In genomic region chr2:29012211-29012681, GRCh38 we compare ENCODE assay signal across 9 cellular contexts. TPM values are rescaled to one million over a fixed set of nuclear protein-coding genes. Genes with fewer than 3 reads are reported as not detected.
DNase-seq lines count a peak whose midpoint lies in the region; ATAC-seq and TF ChIP-seq lines count a peak whose summit lies in the region.
"Had no signal": no experiment of that assay in that cellular context is flagged by ENCODE, and none has a peak within 500 bp of the region (broad histone marks: within the 10 kb centered on the region; RNA-seq: fewer than 3 reads in every experiment).

No MANE protein-coding gene starts in this region.

- H3K27me3 Mint-ChIP-seq in activated CD8-positive, alpha-beta memory T cell treated with anti-CD3 and anti-CD28 coated beads, Interleukin-2, amount 10 ng/mL, durations not matched to agents 7 days and 5 days: no peaks in the 10 kb centered on the region
- H3K27me3 Mint-ChIP-seq in stimulated activated memory B cell treated with anti-CD40 and anti-IgM and Interleukin-4, amounts not matched to agents 10 μg/mL and 1 μg/mL and 100 μg/mL, for 72 hours: peaks cover 7% of the 10 kb centered on the region

- peaks cover 7% of the 10 kb centered on the region for H3K36me3 Mint-ChIP-seq in activated CD8-positive, alpha-beta memory T cell treated with anti-CD3 and anti-CD28 coated beads, Interleukin-2, amount 10 ng/mL, durations not matched to agents 7 days and 5 days
- H3K36me3 Mint-ChIP-seq in stimulated activated memory B cell treated with anti-CD40 and anti-IgM and Interleukin-4, amounts not matched to agents 10 μg/mL and 1 μg/mL and 100 μg/mL, for 72 hours: no peaks in the 10 kb centered on the region

- H3K4me3 ChIP-seq in right atrium auricular region: no peak overlapping the region

- peaks cover 83% of the 10 kb centered on the region for H3K4me1 Mint-ChIP-seq in activated CD8-positive, alpha-beta memory T cell treated with anti-CD3 and anti-CD28 coated beads, Interleukin-2, amount 10 ng/mL, durations not matched to agents 7 days and 5 days
- peaks cover 62% of the 10 kb centered on the region for H3K4me1 Mint-ChIP-seq in stimulated activated memory B cell treated with anti-CD40 and anti-IgM and Interleukin-4, amounts not matched to agents 10 μg/mL and 1 μg/mL and 100 μg/mL, for 72 hours

- H3K9me3 ChIP-seq in right atrium auricular region: no peaks in the 10 kb centered on the region

- H3K4me1 ChIP-seq in right atrium auricular region: peaks cover 0 to 79% of the 10 kb centered on the region in 2 donors

- peak; percentile 16 for DNase-seq in DMS 273 (lab: John Stamatoyannopoulos, UW; ENCODE audit: unreplicated experiment)
- no peak for DNase-seq in DMS 273 treated with DMSO at 0.1 percent for 48 hours (lab: John Stamatoyannopoulos, UW)
- DNase-seq in activated CD8-positive, alpha-beta memory T cell treated with anti-CD3 and anti-CD28 coated beads, Interleukin-2, amount 10 ng/mL, durations not matched to agents 7 days and 5 days: peak; percentile 89
- peak; percentile 80 for DNase-seq in right atrium auricular region (ENCODE audit: low spot score)
- no peak for DNase-seq in NCI-H510A (lab: John Stamatoyannopoulos, UW)
- no peak for DNase-seq in 8988T

- TF ChIP-seq CTCF in right atrium auricular region (IDR thresholded peaks at IDR 0.05): no peak

- no peaks in the 10 kb centered on the region for H3K9me3 Mint-ChIP-seq in activated CD8-positive, alpha-beta memory T cell treated with anti-CD3 and anti-CD28 coated beads, Interleukin-2, amount 10 ng/mL, durations not matched to agents 7 days and 5 days (ENCODE audit: low read depth)
- H3K9me3 Mint-ChIP-seq in stimulated activated memory B cell treated with anti-CD40 and anti-IgM and Interleukin-4, amounts not matched to agents 10 μg/mL and 1 μg/mL and 100 μg/mL, for 72 hours: no peaks in the 10 kb centered on the region

- peak overlapping the region; percentile 90 to 94 for H3K27ac ChIP-seq in right atrium auricular region
- H3K27ac ChIP-seq: 22Rv1 had no signal

- no peaks in the 10 kb centered on the region for H3K36me3 ChIP-seq in right atrium auricular region

- ATAC-seq in activated CD8-positive, alpha-beta memory T cell treated with anti-CD3 and anti-CD28 coated beads, Interleukin-2, amount 10 ng/mL, durations not matched to agents 7 days and 5 days: peak; percentile 1
- peak; percentile 75 for ATAC-seq in stimulated activated memory B cell treated with anti-CD40 and anti-IgM and Interleukin-4, amounts not matched to agents 10 μg/mL and 1 μg/mL and 100 μg/mL, for 72 hours
- no peak for ATAC-seq in GM21381 (IDR thresholded peaks at IDR 0.05; ENCODE audit: unreplicated experiment)

- CTCF ChIA-PET in activated CD8-positive, alpha-beta memory T cell treated with anti-CD3 and anti-CD28 coated beads, Interleukin-2, amount 10 ng/mL, durations not matched to agents 7 days and 5 days (lab: Charles Lee): interaction anchor here (0.7 to 10.4 kb wide), 15 partner anchors 13 to 303 kb away, joined by 3 to 94 read pairs (median 4); partner anchors contain the start of genes TOGARAM2 and TRMT61B

- H3K27me3 ChIP-seq in right atrium auricular region: no peaks in the 10 kb centered on the region

- H3K27ac Mint-ChIP-seq in activated CD8-positive, alpha-beta memory T cell treated with anti-CD3 and anti-CD28 coated beads, Interleukin-2, amount 10 ng/mL, durations not matched to agents 7 days and 5 days: peak overlapping the region; percentile 92
- peak overlapping the region; percentile 76 for H3K27ac Mint-ChIP-seq in stimulated activated memory B cell treated with anti-CD40 and anti-IgM and Interleukin-4, amounts not matched to agents 10 μg/mL and 1 μg/mL and 100 μg/mL, for 72 hours

- peak overlapping the region; percentile 90 for H3K4me3 Mint-ChIP-seq in activated CD8-positive, alpha-beta memory T cell treated with anti-CD3 and anti-CD28 coated beads, Interleukin-2, amount 10 ng/mL, durations not matched to agents 7 days and 5 days
- peak overlapping the region; percentile 51 for H3K4me3 Mint-ChIP-seq in stimulated activated memory B cell treated with anti-CD40 and anti-IgM and Interleukin-4, amounts not matched to agents 10 μg/mL and 1 μg/mL and 100 μg/mL, for 72 hours

RNA-seq across cellular contexts. Expression of gene TOGARAM2, which starts 31.1 kb away (rescaled TPM):
- 10 to 100 TPM; 15.0 to 23.9 TPM for total RNA-seq in activated CD8-positive, alpha-beta memory T cell treated with anti-CD3 and anti-CD28 coated beads, Interleukin-2, amount 10 ng/mL, durations not matched to agents 7 days and 5 days
- 1 to 10 TPM; 2.0 to 6.6 TPM for total RNA-seq in right atrium auricular region

Comparison
In these comparisons a context has a peak if more than half of its experiments do, and no peak if none do; other contexts are left out.
1. DNase-seq: peak in DMS 273 (single experiment), activated CD8-positive, alpha-beta memory T cell treated with anti-CD3 and anti-CD28 coated beads, Interleukin-2, amount 10 ng/mL, durations not matched to agents 7 days and 5 days (single experiment) and right atrium auricular region (single experiment); none in DMS 273 treated with DMSO at 0.1 percent for 48 hours (single experiment), NCI-H510A (single experiment) and 8988T (single experiment).